In genomic region chr12:53195516-53196420, GRCh38 we compare ENCODE assay signal across 18 cellular contexts. TPM values are rescaled to one million over a fixed set of nuclear protein-coding genes. Genes with fewer than 3 reads are reported as not detected.
DNase-seq lines count a peak whose midpoint lies in the region; ATAC-seq and TF ChIP-seq lines count a peak whose summit lies in the region.
"Had no signal": no experiment of that assay in that cellular context is flagged by ENCODE, and none has a peak within 500 bp of the region (broad histone marks: within the 10 kb centered on the region; RNA-seq: fewer than 3 reads in every experiment).

No MANE protein-coding gene starts in this region.

- ATAC-seq in naive thymus-derived CD8-positive, alpha-beta T cell, result no peak
- ATAC-seq: activated CD4-positive, CD25-positive, alpha-beta regulatory T cell treated with anti-CD3 and anti-CD28 coated beads, Interleukin-2, amount 50 U/mL, for 24 hours had no signal

- H3K4me3 Mint-ChIP-seq in activated CD4-positive, alpha-beta memory T cell treated with anti-CD3 and anti-CD28 coated beads, Interleukin-2, amount 10 ng/mL, durations not matched to agents 7 days and 5 days, result no peak overlapping the region
- no peak overlapping the region for H3K4me3 Mint-ChIP-seq in activated CD4-positive, alpha-beta memory T cell treated with anti-CD3 and anti-CD28 coated beads for 36 hours
- peak overlapping the region in 3 of 10 donors; percentile 26 to 52 (median 44) for H3K4me3 Mint-ChIP-seq in naive thymus-derived CD8-positive, alpha-beta T cell
- H3K4me3 Mint-ChIP-seq: brain, GM23338 had no signal

- H3K27ac ChIP-seq in HEK293 (ENCODE audit: extremely low read depth, low read depth, low read length), result no peak overlapping the region

- intact Hi-C loops in activated CD4-positive, alpha-beta memory T cell treated with anti-CD3 and anti-CD28 coated beads for 36 hours (cut with micrococcal nuclease), result no loop called here

- peaks cover 0 to 20% of the 10 kb centered on the region in 2 experiments; a peak in 1 of 3 replicates for H3K36me3 ChIP-seq in HEK293 (ENCODE audit: control insufficient read depth in 2 of 2, insufficient read depth in 1 of 2, low read length in 2 of 2)

- peaks cover 57% of the 10 kb centered on the region for H3K4me1 Mint-ChIP-seq in activated CD4-positive, alpha-beta memory T cell treated with anti-CD3 and anti-CD28 coated beads, Interleukin-2, amount 10 ng/mL, durations not matched to agents 7 days and 5 days
- peaks cover 34% of the 10 kb centered on the region for H3K4me1 Mint-ChIP-seq in activated CD4-positive, alpha-beta memory T cell treated with anti-CD3 and anti-CD28 coated beads for 36 hours (ENCODE audit: low read depth)
- H3K4me1 Mint-ChIP-seq in naive thymus-derived CD8-positive, alpha-beta T cell, result peaks cover 39 to 68% (median 48%) of the 10 kb centered on the region in 4 donors
- H3K4me1 Mint-ChIP-seq: brain had no signal

- in situ Hi-C loops in astrocyte of the cerebellum (cut with HindIII; ENCODE audit: low sequenced_read_pairs), result loop anchor here (10.0 kb wide), 1 partner anchor 121 kb away; the partner anchor contains the start of gene SPRYD3

- peaks cover 92% of the 10 kb centered on the region for H3K36me3 Mint-ChIP-seq in activated CD4-positive, alpha-beta memory T cell treated with anti-CD3 and anti-CD28 coated beads, Interleukin-2, amount 10 ng/mL, durations not matched to agents 7 days and 5 days (ENCODE audit: low read depth)
- H3K36me3 Mint-ChIP-seq in activated CD4-positive, alpha-beta memory T cell treated with anti-CD3 and anti-CD28 coated beads for 36 hours, result peaks cover 50% of the 10 kb centered on the region
- H3K36me3 Mint-ChIP-seq in naive thymus-derived CD8-positive, alpha-beta T cell, result peaks cover 0 to 84% (median 14%) of the 10 kb centered on the region in 3 donors
- H3K36me3 Mint-ChIP-seq: brain had no signal

- H3K9me3 Mint-ChIP-seq in activated CD4-positive, alpha-beta memory T cell treated with anti-CD3 and anti-CD28 coated beads, Interleukin-2, amount 10 ng/mL, durations not matched to agents 7 days and 5 days, result no peaks in the 10 kb centered on the region
- no peaks in the 10 kb centered on the region for H3K9me3 Mint-ChIP-seq in activated CD4-positive, alpha-beta memory T cell treated with anti-CD3 and anti-CD28 coated beads for 36 hours
- H3K9me3 Mint-ChIP-seq in naive thymus-derived CD8-positive, alpha-beta T cell, result no peaks in the 10 kb centered on the region
- H3K9me3 Mint-ChIP-seq: activated T-helper 1 cell treated with anti-CD3 and anti-CD28 coated beads, Interleukin-12 subunit alpha, Interleukin-12 subunit beta, Interleukin-2, Interleukin-4 antibody, amounts not matched to agents 30 ng/mL and 10 ng/mL and 1 ng/mL, durations not matched to agents 14 hours and 24 hours and 36 hours; GM23338 had no signal

- H3K4me3 ChIP-seq in HEK293 (ENCODE audit: low read depth, low read length) (no peak overlapping the region), astrocyte of the cerebellum (ENCODE audit: low read depth, low read length) (no peak overlapping the region)
- H3K4me3 ChIP-seq: GM23338 had no signal

- CTCF ChIA-PET in activated CD4-positive, alpha-beta memory T cell treated with anti-CD3 and anti-CD28 coated beads, Interleukin-2, amount 10 ng/mL, durations not matched to agents 7 days and 5 days (lab: Charles Lee), result interaction anchor here (0.8 to 5.1 kb wide), 4 partner anchors 9 to 72 kb away, joined by 3 to 20 read pairs (median 4); partner anchors contain the start of genes CSAD, ESPL1 and ZNF740
- CTCF ChIA-PET in activated CD4-positive, alpha-beta memory T cell treated with anti-CD3 and anti-CD28 coated beads for 36 hours (lab: Charles Lee), result interaction anchor here (0.8 to 5.4 kb wide), 6 partner anchors 17 to 130 kb away, joined by 5 to 38 read pairs (median 6); partner anchors contain the start of gene ESPL1
- CTCF ChIA-PET in HEK293 (lab: Yijun Ruan, JAX), result interaction anchor here (0.6 to 3.5 kb wide), 8 partner anchors 13 to 1072 kb away, joined by 3 to 35 read pairs (median 5); no protein-coding TSS in a partner anchor

- no peaks in the 10 kb centered on the region for H3K27me3 Mint-ChIP-seq in activated CD4-positive, alpha-beta memory T cell treated with anti-CD3 and anti-CD28 coated beads, Interleukin-2, amount 10 ng/mL, durations not matched to agents 7 days and 5 days
- H3K27me3 Mint-ChIP-seq in activated CD4-positive, alpha-beta memory T cell treated with anti-CD3 and anti-CD28 coated beads for 36 hours, result no peaks in the 10 kb centered on the region
- H3K27me3 Mint-ChIP-seq in naive thymus-derived CD8-positive, alpha-beta T cell, result no peaks in the 10 kb centered on the region

- peak overlapping the region; percentile 44 for H3K27ac Mint-ChIP-seq in activated CD4-positive, alpha-beta memory T cell treated with anti-CD3 and anti-CD28 coated beads, Interleukin-2, amount 10 ng/mL, durations not matched to agents 7 days and 5 days
- no peak overlapping the region for H3K27ac Mint-ChIP-seq in activated CD4-positive, alpha-beta memory T cell treated with anti-CD3 and anti-CD28 coated beads for 36 hours
- peak overlapping the region; percentile 41 to 93 (median 79) for H3K27ac Mint-ChIP-seq in naive thymus-derived CD8-positive, alpha-beta T cell
- H3K27ac Mint-ChIP-seq: activated T-helper 1 cell treated with anti-CD3 and anti-CD28 coated beads, Interleukin-12 subunit alpha, Interleukin-12 subunit beta, Interleukin-2, Interleukin-4 antibody, amounts not matched to agents 30 ng/mL and 10 ng/mL and 1 ng/mL, durations not matched to agents 14 hours and 24 hours and 36 hours; brain; GM23338 had no signal

- POLR2A ChIA-PET in activated CD4-positive, alpha-beta memory T cell treated with anti-CD3 and anti-CD28 coated beads, Interleukin-2, amount 10 ng/mL, durations not matched to agents 7 days and 5 days (lab: Charles Lee), result interaction anchor here (0.9 to 2.1 kb wide), 11 partner anchors 8 to 72 kb away, joined by 3 to 16 read pairs (median 5); partner anchors contain the start of genes CSAD, ESPL1, ITGB7 and ZNF740
- POLR2A ChIA-PET in activated CD4-positive, alpha-beta memory T cell treated with anti-CD3 and anti-CD28 coated beads for 36 hours (lab: Charles Lee), result interaction anchor here (1.4 to 1.8 kb wide), 2 partner anchors 11 to 14 kb away, joined by 6 read pairs; partner anchors contain the start of gene ITGB7
- POLR2A ChIA-PET in HEK293 (lab: Yijun Ruan, JAX), result interaction anchor here (0.9 to 1.4 kb wide), 3 partner anchors 9 to 15 kb away, joined by 3 to 4 read pairs (median 3); partner anchors contain the start of genes CSAD and ZNF740
- POLR2A ChIA-PET in naive thymus-derived CD8-positive, alpha-beta T cell (lab: Charles Lee), result interaction anchor here (0.6 to 18.3 kb wide), 5 partner anchors 8 to 159 kb away, joined by 3 to 338 read pairs (median 3); partner anchors contain the start of genes CSAD, ITGB7 and ZNF740

- no peak for DNase-seq in activated CD4-positive, alpha-beta memory T cell treated with anti-CD3 and anti-CD28 coated beads, Interleukin-2, amount 10 ng/mL, durations not matched to agents 7 days and 5 days
- DNase-seq in activated CD4-positive, alpha-beta memory T cell treated with anti-CD3 and anti-CD28 coated beads for 36 hours, result no peak
- DNase-seq in astrocyte of the cerebellum (ENCODE audit: low read depth), result no peak
- no peak for DNase-seq in naive thymus-derived CD8-positive, alpha-beta T cell
- DNase-seq in COLO668 (lab: John Stamatoyannopoulos, UW; ENCODE audit: unreplicated experiment), result no peak
- DNase-seq in NCI-H526 (lab: John Stamatoyannopoulos, UW), result no peak
- DNase-seq in GM19238 (ENCODE audit: insufficient read length, low spot score), result no peak
- DNase-seq: foreskin fibroblast; Kasumi-1; nucleus accumbens; stimulated activated naive CD4-positive, alpha-beta T cell treated with Interleukin-2 at 50 U/mL for 16 hours had no signal

- H3K9me3 ChIP-seq in HEK293 (ENCODE audit: control insufficient read depth, insufficient read depth, low read depth, low read length), result no peaks in the 10 kb centered on the region

- no peaks in the 10 kb centered on the region for H3K4me1 ChIP-seq in HEK293 (ENCODE audit: control insufficient read depth, insufficient read depth, low read length)

- no peak for TF ChIP-seq CTCF in HEK293 (tag by site-specific recombination; IDR thresholded peaks at IDR 0.05)
- peak; percentile 1 for TF ChIP-seq CTCF in astrocyte of the cerebellum (IDR thresholded peaks at IDR 0.05; ENCODE audit: low read depth, low read length, missing control alignments)

RNA-seq across cellular contexts. Expression of gene ITGB7, which starts 11.3 kb away (rescaled TPM):
- total RNA-seq in activated CD4-positive, alpha-beta memory T cell treated with anti-CD3 and anti-CD28 coated beads, Interleukin-2, amount 10 ng/mL, durations not matched to agents 7 days and 5 days, result 100 to 1,000 TPM; 780 to 786 TPM
- 100 to 1,000 TPM; 168 to 169 TPM for total RNA-seq in activated CD4-positive, alpha-beta memory T cell treated with anti-CD3 and anti-CD28 coated beads for 36 hours
- 100 to 1,000 TPM; 353 to 362 TPM for total RNA-seq in naive thymus-derived CD8-positive, alpha-beta T cell
- 100 to 1,000 TPM; 202 to 219 (median 206) TPM for polyA plus RNA-seq in naive thymus-derived CD8-positive, alpha-beta T cell
- total RNA-seq: GM23338, lung microvascular endothelial cell, NCI-H460 had no signal

RNA-seq across cellular contexts. Expression of gene CSAD, which starts 15.0 kb away (rescaled TPM):
- 10 to 100 TPM; 28.6 to 31.0 TPM for total RNA-seq in activated CD4-positive, alpha-beta memory T cell treated with anti-CD3 and anti-CD28 coated beads, Interleukin-2, amount 10 ng/mL, durations not matched to agents 7 days and 5 days
- total RNA-seq in activated CD4-positive, alpha-beta memory T cell treated with anti-CD3 and anti-CD28 coated beads for 36 hours, result 10 to 100 TPM; 21.4 to 23.7 TPM
- total RNA-seq in naive thymus-derived CD8-positive, alpha-beta T cell, result 10 to 100 TPM; 50.8 to 53.4 TPM
- polyA plus RNA-seq in naive thymus-derived CD8-positive, alpha-beta T cell, result 1 to 10 TPM; 1.1 to 1.3 (median 1.2) TPM

RNA-seq across cellular contexts. Expression of gene ZNF740, which starts 15.2 kb away (rescaled TPM):
- total RNA-seq in activated CD4-positive, alpha-beta memory T cell treated with anti-CD3 and anti-CD28 coated beads, Interleukin-2, amount 10 ng/mL, durations not matched to agents 7 days and 5 days, result 10 to 100 TPM; 33.7 to 45.5 TPM
- 10 to 100 TPM; 32.6 to 37.5 TPM for total RNA-seq in activated CD4-positive, alpha-beta memory T cell treated with anti-CD3 and anti-CD28 coated beads for 36 hours
- 100 to 1,000 TPM; 112 to 113 TPM for total RNA-seq in naive thymus-derived CD8-positive, alpha-beta T cell
- 1 to 10 TPM; 2.8 to 3.5 (median 3.1) TPM for polyA plus RNA-seq in naive thymus-derived CD8-positive, alpha-beta T cell

RNA-seq across cellular contexts. Expression of gene RARG, which starts 36.2 kb away (rescaled TPM):
- total RNA-seq in activated CD4-positive, alpha-beta memory T cell treated with anti-CD3 and anti-CD28 coated beads, Interleukin-2, amount 10 ng/mL, durations not matched to agents 7 days and 5 days, result 10 to 100 TPM; 46.1 to 47.4 TPM
- total RNA-seq in activated CD4-positive, alpha-beta memory T cell treated with anti-CD3 and anti-CD28 coated beads for 36 hours, result 10 to 100 TPM; 21.8 to 25.2 TPM
- 10 to 100 TPM; 57.8 to 60.4 TPM for total RNA-seq in naive thymus-derived CD8-positive, alpha-beta T cell
- 10 to 100 TPM in 1 of 3 donors, 1 to 10 TPM in 2; 1.6 to 12.7 (median 3.8) TPM for polyA plus RNA-seq in naive thymus-derived CD8-positive, alpha-beta T cell
